In the genomic region with DNA sequence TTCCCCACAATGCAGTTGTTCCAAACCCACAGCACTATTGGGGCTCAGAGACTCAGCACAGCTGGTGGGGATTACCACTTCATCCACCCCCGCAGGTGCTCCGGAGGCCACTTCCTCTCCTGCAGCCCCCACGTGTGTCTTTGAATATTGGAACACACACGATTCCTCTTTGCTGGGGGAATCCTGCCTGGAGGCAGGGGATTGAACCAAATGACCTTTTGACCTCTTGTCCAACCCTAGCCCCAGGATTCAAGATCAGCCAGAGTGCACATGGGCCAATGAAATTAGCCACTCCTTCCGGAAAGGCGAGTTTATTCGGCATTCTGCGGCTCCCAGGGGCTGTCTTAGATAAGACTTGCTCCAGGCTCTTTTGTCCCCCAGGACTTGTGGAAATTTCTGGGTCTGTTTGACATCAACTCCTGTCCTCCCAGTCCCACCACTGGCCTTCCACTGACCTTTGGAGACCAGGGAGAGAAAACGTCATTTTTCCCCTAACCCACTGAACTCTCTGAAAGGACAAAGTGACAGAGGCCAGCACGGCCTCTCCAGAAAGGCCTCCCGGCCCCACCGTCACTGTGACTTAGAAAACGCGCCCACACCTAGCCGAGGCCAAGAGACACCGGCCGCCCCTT, we compare ENCODE assay signal across 14 cellular contexts.
DNase-seq lines count a peak whose midpoint lies in the region; ATAC-seq and TF ChIP-seq lines count a peak whose summit lies in the region.
"Had no signal": no experiment of that assay in that cellular context is flagged by ENCODE, and none has a peak within 500 bp of the region (broad histone marks: within the 10 kb centered on the region; RNA-seq: fewer than 3 reads in every experiment).

No MANE protein-coding gene starts in this region.

- H3K36me3 ChIP-seq in fibroblast of lung (ENCODE audit: control insufficient read depth, insufficient read depth, low read length) (no peaks in the 10 kb centered on the region), neuronal stem cell (replicated peaks in 1 of 2; ENCODE audit: control insufficient read depth in 2 of 2, insufficient read depth in 2 of 2, low read length in 2 of 2) (no peaks in the 10 kb centered on the region), spleen (no peaks in the 10 kb centered on the region)
- H3K36me3 ChIP-seq: SJSA1, stomach had no signal

- H4K91ac ChIP-seq in neuronal stem cell (ENCODE audit: low read depth, low read length, poor library complexity), result no peak overlapping the region

- H3K4me1 ChIP-seq in fibroblast of lung (ENCODE audit: control insufficient read depth, extremely low read depth, insufficient read depth, low read length) (peaks cover 24% of the 10 kb centered on the region), neuronal stem cell (ENCODE audit: control insufficient read depth in 2 of 2, insufficient read depth in 1 of 2, low read depth in 1 of 2, low read length in 2 of 2) (peaks cover 0 to 2% of the 10 kb centered on the region in 2 donors), spleen (peaks cover 0 to 41% (median 8%) of the 10 kb centered on the region in 6 donors)
- H3K4me1 ChIP-seq: parathyroid adenoma had no signal

- H3K9me3 ChIP-seq in fibroblast of lung (ENCODE audit: control insufficient read depth, insufficient read depth, low read depth, low read length) (no peaks in the 10 kb centered on the region), neuronal stem cell (replicated peaks in 1 of 2; ENCODE audit: control insufficient read depth in 2 of 2, insufficient read depth in 1 of 2, low read depth in 1 of 2, low read length in 2 of 2) (peaks cover 0 to 6% of the 10 kb centered on the region in 2 donors), spleen (peaks cover 0 to 5% (median 0%) of the 10 kb centered on the region in 8 donors)
- H3K9me3 ChIP-seq: SJSA1 had no signal

- H3K79me2 ChIP-seq in fibroblast of lung (ENCODE audit: control insufficient read depth, insufficient read depth, low read length), result no peaks in the 10 kb centered on the region
- H3K79me2 ChIP-seq: parathyroid adenoma had no signal

- no peak for ATAC-seq in HG03135 (IDR thresholded peaks at IDR 0.05; ENCODE audit: unreplicated experiment)

- peak overlapping the region; percentile 30 for H2BK15ac ChIP-seq in neuronal stem cell (ENCODE audit: low read length)

- H3K27me3 ChIP-seq in fibroblast of lung (ENCODE audit: control insufficient read depth, insufficient read depth, low read length) (no peaks in the 10 kb centered on the region), neuronal stem cell (ENCODE audit: control insufficient read depth in 3 of 3, insufficient read depth in 3 of 3, low read depth in 1 of 3, low read length in 3 of 3) (no peaks in the 10 kb centered on the region), spleen (replicated peaks in 1 of 7) (peaks cover 0 to 95% (median 19%) of the 10 kb centered on the region in 7 donors)
- H3K27me3 ChIP-seq: SJSA1 had no signal

- intact Hi-C loops in spleen (cut with DNase I; ENCODE audit: low total_unique reads), result no loop called here

- H4K20me1 ChIP-seq in fibroblast of lung (ENCODE audit: control insufficient read depth, extremely low read depth, insufficient read depth, low read length), result no peaks in the 10 kb centered on the region

- H2AK5ac ChIP-seq in neuronal stem cell (ENCODE audit: low read depth, low read length), result no peak overlapping the region

- WGBS in neuronal stem cell (ENCODE audit: extremely low coverage in 2 of 2, insufficient read length in 2 of 2, insufficient replicate concordance in 1 of 2), 2 donors, result no CpG with 5 or more reads among the region's 17 CpGs
- 17 to 33% (median 20%) methylated on average over 14 to 17 of the region's 17 CpGs for WGBS in spleen, 5 donors

- H3K4me3 ChIP-seq in NB4 (ENCODE audit: low read depth, low read length) (no peak overlapping the region), fibroblast of lung (replicated peaks in 1 of 4; ENCODE audit: control extremely low read depth in 1 of 4, insufficient read depth in 1 of 4, low read depth in 3 of 4, low read length in 4 of 4) (no peak overlapping the region), neuronal stem cell (ENCODE audit: low read length in 2 of 2) (no peak overlapping the region), spleen (no peak overlapping the region)
- H3K4me3 ChIP-seq: SJSA1, stomach had no signal

- H3K4me2 ChIP-seq in fibroblast of lung (ENCODE audit: extremely low read depth, insufficient read depth, low read length) (no peak overlapping the region), neuronal stem cell (ENCODE audit: insufficient read depth, low read length, poor library complexity, severe bottlenecking) (no peak overlapping the region)

- H2BK120ac ChIP-seq in neuronal stem cell (ENCODE audit: low read depth, low read length), result no peak overlapping the region

- peak overlapping the region; percentile 66 for H3K18ac ChIP-seq in neuronal stem cell (ENCODE audit: low read length)

- H3K9ac ChIP-seq in fibroblast of lung (ENCODE audit: insufficient read depth, low read length), result no peak overlapping the region
- H3K9ac ChIP-seq in neuronal stem cell (ENCODE audit: low read depth, low read length, poor library complexity), result no peak overlapping the region
- H3K9ac ChIP-seq: parathyroid adenoma had no signal

- H3K23ac ChIP-seq in neuronal stem cell (ENCODE audit: low read depth, low read length, poor library complexity), result no peak overlapping the region

- no peaks in the 10 kb centered on the region for H3K79me1 ChIP-seq in neuronal stem cell (ENCODE audit: low read depth, low read length)

- no peak overlapping the region for H3K14ac ChIP-seq in neuronal stem cell (ENCODE audit: low read length)

- DNase-seq in ELF-1 (ENCODE audit: low read depth, low spot score) (peak; percentile 76), NB4 (ENCODE audit: low read depth) (peak; percentile 39), fibroblast of lung (ENCODE audit: low read depth in 2 of 2) (no peak), neuronal stem cell (ENCODE audit: low spot score) (no peak), spleen (no peak), HUDEP-2 (lab: John Stamatoyannopoulos, UW; ENCODE audit: unreplicated experiment in 76 of 76) (no peak), NCI-H446 treated with DMSO at 0.1 percent for 48 hours (lab: John Stamatoyannopoulos, UW) (no peak)
- DNase-seq: activated T-cell treated with anti-CD3 and anti-CD28 coated beads, Interleukin-2, amount 50 U/mL, for 48 hours; amniotic stem cell; NCI-H2227 treated with DMSO at 0.1 percent for 48 hours; stomach had no signal

- no peak overlapping the region for H4K8ac ChIP-seq in neuronal stem cell (ENCODE audit: low read depth, low read length)

- no peak overlapping the region for H2BK5ac ChIP-seq in neuronal stem cell (ENCODE audit: low read length)

- no peak for TF ChIP-seq CTCF in NB4 (IDR thresholded peaks at IDR 0.05; ENCODE audit: low read depth, low read length)
- no peak for TF ChIP-seq CTCF in fibroblast of lung (conservative IDR thresholded peaks at IDR 0.05 in 1 of 2, IDR thresholded peaks at IDR 0.05 in 1 of 2; ENCODE audit: low read depth in 1 of 2, low read length in 2 of 2)
- TF ChIP-seq CTCF in spleen (IDR thresholded peaks at IDR 0.05 in 8 of 11, conservative IDR thresholded peaks at IDR 0.05 in 3 of 11), result no peak

- no peak overlapping the region for H3K4ac ChIP-seq in neuronal stem cell (ENCODE audit: low read length)

- peak overlapping the region; percentile 30 for H3K27ac ChIP-seq in fibroblast of lung (ENCODE audit: insufficient read depth, low read length)
- no peak overlapping the region for H3K27ac ChIP-seq in neuronal stem cell (replicated peaks; ENCODE audit: low read length)
- H3K27ac ChIP-seq in spleen, result no peak overlapping the region
- H3K27ac ChIP-seq: parathyroid adenoma, SJSA1, stomach had no signal

- no peak overlapping the region for H2BK12ac ChIP-seq in neuronal stem cell (ENCODE audit: low read length)

- H2AFZ ChIP-seq in fibroblast of lung (ENCODE audit: low read length), result no peak overlapping the region
- no peak overlapping the region for H2AFZ ChIP-seq in neuronal stem cell (ENCODE audit: low read length)
- H2AFZ ChIP-seq: parathyroid adenoma had no signal

- TF ChIP-seq POLR2A in NB4 (IDR thresholded peaks at IDR 0.05; ENCODE audit: extremely low read depth, insufficient read length) (no peak), spleen (IDR thresholded peaks at IDR 0.05) (no peak)

Comparison
In these comparisons a context has a peak if more than half of its experiments do, and no peak if none do; other contexts are left out.
1. DNase-seq: peak in ELF-1 (single experiment) and NB4 (single experiment); none in fibroblast of lung (0 of 2), neuronal stem cell (single experiment), spleen (single experiment), HUDEP-2 (0 of 76) and NCI-H446 treated with DMSO at 0.1 percent for 48 hours (single experiment).